Comparison of ENCODE assay signal across 29 cellular contexts in genomic region chr13:31605076-31605858, GRCh38.
"Had no signal": no experiment of that assay in that cellular context is flagged by ENCODE, and none has a peak within 500 bp of the region (broad histone marks: within the 10 kb centered on the region; RNA-seq: fewer than 3 reads in every experiment).

No MANE protein-coding gene starts in this region.

- H3K27ac Mint-ChIP-seq: activated CD4-positive, alpha-beta memory T cell treated with anti-CD3 and anti-CD28 coated beads for 36 hours; activated naive CD4-positive, alpha-beta T cell treated with anti-CD3 and anti-CD28 coated beads, Interleukin-2, amount 10 ng/mL, durations not matched to agents 7 days and 5 days; activated naive CD8-positive, alpha-beta T cell treated with anti-CD3 and anti-CD28 coated beads, Interleukin-2, amount 10 ng/mL, durations not matched to agents 7 days and 5 days; activated T-helper 1 cell treated with anti-CD3 and anti-CD28 coated beads, Interleukin-12 subunit alpha, Interleukin-12 subunit beta, Interleukin-2, Interleukin-4 antibody, amounts not matched to agents 30 ng/mL and 10 ng/mL and 1 ng/mL, durations not matched to agents 14 hours and 24 hours and 36 hours; stimulated activated naive B cell treated with anti-CD40 and anti-IgM and Interleukin-4, amounts not matched to agents 10 μg/mL and 1 μg/mL and 100 μg/mL, for 72 hours had no signal

- H3K9me3 ChIP-seq: ascending aorta, colonic mucosa, heart left ventricle, left lung, lower lobe of right lung, pancreas, prostate gland, stomach, thyroid gland, upper lobe of left lung had no signal

- ATAC-seq: heart left ventricle; left lung; lower lobe of right lung; pancreas; stimulated activated naive B cell treated with anti-CD40 and anti-IgM and Interleukin-4, amounts not matched to agents 10 μg/mL and 1 μg/mL and 100 μg/mL, for 72 hours had no signal

- H3K27me3 ChIP-seq: ascending aorta, cardiac muscle cell, colonic mucosa, heart left ventricle, left lung, pancreas, stomach, thyroid gland, upper lobe of left lung had no signal

- H3K4me1 Mint-ChIP-seq: activated naive CD4-positive, alpha-beta T cell treated with anti-CD3 and anti-CD28 coated beads, Interleukin-2, amount 10 ng/mL, durations not matched to agents 7 days and 5 days; activated naive CD8-positive, alpha-beta T cell treated with anti-CD3 and anti-CD28 coated beads, Interleukin-2, amount 10 ng/mL, durations not matched to agents 7 days and 5 days; stimulated activated naive B cell treated with anti-CD40 and anti-IgM and Interleukin-4, amounts not matched to agents 10 μg/mL and 1 μg/mL and 100 μg/mL, for 72 hours had no signal

- H3K36me3 ChIP-seq: ascending aorta, cardiac muscle cell, colonic mucosa, heart left ventricle, left lung, lower lobe of right lung, pancreas, prostate gland, stomach, thyroid gland, upper lobe of left lung had no signal

- H3K9me3 Mint-ChIP-seq: activated CD4-positive, alpha-beta memory T cell treated with anti-CD3 and anti-CD28 coated beads for 36 hours had no signal

- H3K4me3 Mint-ChIP-seq: activated CD4-positive, alpha-beta memory T cell treated with anti-CD3 and anti-CD28 coated beads for 36 hours; activated naive CD4-positive, alpha-beta T cell treated with anti-CD3 and anti-CD28 coated beads, Interleukin-2, amount 10 ng/mL, durations not matched to agents 7 days and 5 days; activated naive CD8-positive, alpha-beta T cell treated with anti-CD3 and anti-CD28 coated beads, Interleukin-2, amount 10 ng/mL, durations not matched to agents 7 days and 5 days; activated T-helper 1 cell treated with anti-CD3 and anti-CD28 coated beads, Interleukin-12 subunit alpha, Interleukin-12 subunit beta, Interleukin-2, Interleukin-4 antibody, amounts not matched to agents 30 ng/mL and 10 ng/mL and 1 ng/mL, durations not matched to agents 14 hours and 24 hours and 36 hours; brain; neural crest cell; stimulated activated naive B cell treated with anti-CD40 and anti-IgM and Interleukin-4, amounts not matched to agents 10 μg/mL and 1 μg/mL and 100 μg/mL, for 72 hours had no signal

- DNase-seq: activated CD4-positive, alpha-beta memory T cell treated with anti-CD3 and anti-CD28 coated beads for 36 hours; activated CD4-positive, alpha-beta T cell treated with anti-CD3 and anti-CD28 coated beads for 48 hours; activated CD8-positive, alpha-beta memory T cell treated with anti-CD3 and anti-CD28 coated beads, Interleukin-2, amount 50 U/mL, for 4 hours; activated gamma-delta T cell; activated naive CD4-positive, alpha-beta T cell treated with anti-CD3 and anti-CD28 coated beads, Interleukin-2, amount 10 ng/mL, durations not matched to agents 7 days and 5 days; activated naive CD8-positive, alpha-beta T cell treated with anti-CD3 and anti-CD28 coated beads, Interleukin-2, amount 10 ng/mL, durations not matched to agents 7 days and 5 days; activated T-cell treated with anti-CD3 and anti-CD28 coated beads, Interleukin-2, amount 50 U/mL, for 1 hour; cerebellar nuclear complex; colonic mucosa; effector CD8-positive, alpha-beta T cell; erythroblast; heart left ventricle; left lung; lower lobe of right lung; mesenchymal stem cell; nucleus accumbens; pancreas; stimulated activated CD4-positive, alpha-beta T cell treated with anti-CD3 and anti-CD28 coated beads, Interleukin-15, amount 100 ng/mL, for 24 hours; stimulated activated CD4-positive, alpha-beta T cell treated with anti-CD3 and anti-CD28 coated beads, Interleukin-2, amount 100 ng/mL, for 24 hours; stimulated activated naive B cell treated with anti-CD40 and anti-IgM and Interleukin-4, amounts not matched to agents 10 μg/mL and 1 μg/mL and 100 μg/mL, for 72 hours; stomach; thyroid gland; upper lobe of left lung had no signal

- H3K4me3 ChIP-seq: ascending aorta, cardiac muscle cell, colonic mucosa, heart left ventricle, left lung, lower lobe of right lung, pancreas, prostate gland, stomach, thyroid gland, upper lobe of left lung had no signal

- FAIRE-seq: pancreas had no signal

- H3K36me3 Mint-ChIP-seq: activated CD4-positive, alpha-beta memory T cell treated with anti-CD3 and anti-CD28 coated beads for 36 hours; activated naive CD4-positive, alpha-beta T cell treated with anti-CD3 and anti-CD28 coated beads, Interleukin-2, amount 10 ng/mL, durations not matched to agents 7 days and 5 days; activated naive CD8-positive, alpha-beta T cell treated with anti-CD3 and anti-CD28 coated beads, Interleukin-2, amount 10 ng/mL, durations not matched to agents 7 days and 5 days; brain; stimulated activated naive B cell treated with anti-CD40 and anti-IgM and Interleukin-4, amounts not matched to agents 10 μg/mL and 1 μg/mL and 100 μg/mL, for 72 hours had no signal

- H3K4me1 ChIP-seq: ascending aorta, colonic mucosa, heart left ventricle, left lung, lower lobe of right lung, pancreas, prostate gland, stomach, thyroid gland, upper lobe of left lung had no signal

- H3K27ac ChIP-seq: ascending aorta, cardiac muscle cell, colonic mucosa, heart left ventricle, left lung, lower lobe of right lung, pancreas, prostate gland, stomach, thyroid gland, upper lobe of left lung had no signal

- H3K27me3 Mint-ChIP-seq: activated CD4-positive, alpha-beta memory T cell treated with anti-CD3 and anti-CD28 coated beads for 36 hours; activated naive CD4-positive, alpha-beta T cell treated with anti-CD3 and anti-CD28 coated beads, Interleukin-2, amount 10 ng/mL, durations not matched to agents 7 days and 5 days; activated naive CD8-positive, alpha-beta T cell treated with anti-CD3 and anti-CD28 coated beads, Interleukin-2, amount 10 ng/mL, durations not matched to agents 7 days and 5 days; stimulated activated naive B cell treated with anti-CD40 and anti-IgM and Interleukin-4, amounts not matched to agents 10 μg/mL and 1 μg/mL and 100 μg/mL, for 72 hours had no signal
